In the genomic region with DNA sequence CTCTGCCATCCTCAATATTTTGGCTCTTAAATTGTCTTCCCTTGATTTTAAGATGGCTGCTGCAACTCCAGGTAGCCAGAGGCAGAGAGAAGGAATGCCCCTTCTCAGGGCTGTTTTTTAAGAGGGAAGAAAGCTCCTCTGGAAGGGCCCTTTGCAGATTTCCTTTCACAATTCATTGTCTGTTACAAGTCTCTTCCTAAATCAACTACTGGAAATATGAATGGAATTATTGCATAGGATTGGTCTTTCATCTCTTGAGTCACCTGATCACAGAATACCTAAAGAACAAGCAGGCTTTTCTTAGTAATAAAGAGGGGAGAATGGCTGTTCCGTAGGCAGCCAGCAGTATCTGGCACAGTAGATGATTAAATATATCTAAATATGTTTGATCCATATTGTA, we compare ENCODE assay signal across 2 cellular contexts.
A peak's percentile ranks its signal among the peaks of the same experiment; 100 is the strongest.
TF ChIP-seq lines count a peak whose summit lies in the region.

No MANE protein-coding gene starts in this region.

TF ChIP-seq in WTC11, 78 proteins besides CTCF, POLR2A, EP300 and RAD21:
- TF ChIP-seq, protein P1, sequence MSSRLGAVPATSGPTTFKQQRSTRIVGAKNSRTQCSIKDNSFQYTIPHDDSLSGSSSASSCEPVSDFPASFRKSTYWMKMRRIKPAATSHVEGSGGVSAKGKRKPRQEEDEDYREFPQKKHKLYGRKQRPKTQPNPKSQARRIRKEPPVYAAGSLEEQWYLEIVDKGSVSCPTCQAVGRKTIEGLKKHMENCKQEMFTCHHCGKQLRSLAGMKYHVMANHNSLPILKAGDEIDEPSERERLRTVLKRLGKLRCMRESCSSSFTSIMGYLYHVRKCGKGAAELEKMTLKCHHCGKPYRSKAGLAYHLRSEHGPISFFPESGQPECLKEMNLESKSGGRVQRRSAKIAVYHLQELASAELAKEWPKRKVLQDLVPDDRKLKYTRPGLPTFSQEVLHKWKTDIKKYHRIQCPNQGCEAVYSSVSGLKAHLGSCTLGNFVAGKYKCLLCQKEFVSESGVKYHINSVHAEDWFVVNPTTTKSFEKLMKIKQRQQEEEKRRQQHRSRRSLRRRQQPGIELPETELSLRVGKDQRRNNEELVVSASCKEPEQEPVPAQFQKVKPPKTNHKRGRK (CRISPR knock-in tag; IDR thresholded peaks at IDR 0.05; ENCODE audit: borderline replicate concordance) = no peak
- TF ChIP-seq, protein P2, sequence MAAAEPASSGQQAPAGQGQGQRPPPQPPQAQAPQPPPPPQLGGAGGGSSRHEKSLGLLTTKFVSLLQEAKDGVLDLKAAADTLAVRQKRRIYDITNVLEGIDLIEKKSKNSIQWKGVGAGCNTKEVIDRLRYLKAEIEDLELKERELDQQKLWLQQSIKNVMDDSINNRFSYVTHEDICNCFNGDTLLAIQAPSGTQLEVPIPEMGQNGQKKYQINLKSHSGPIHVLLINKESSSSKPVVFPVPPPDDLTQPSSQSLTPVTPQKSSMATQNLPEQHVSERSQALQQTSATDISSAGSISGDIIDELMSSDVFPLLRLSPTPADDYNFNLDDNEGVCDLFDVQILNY (CRISPR knock-in tag; IDR thresholded peaks at IDR 0.05) = no peak
- TF ChIP-seq, protein P3, sequence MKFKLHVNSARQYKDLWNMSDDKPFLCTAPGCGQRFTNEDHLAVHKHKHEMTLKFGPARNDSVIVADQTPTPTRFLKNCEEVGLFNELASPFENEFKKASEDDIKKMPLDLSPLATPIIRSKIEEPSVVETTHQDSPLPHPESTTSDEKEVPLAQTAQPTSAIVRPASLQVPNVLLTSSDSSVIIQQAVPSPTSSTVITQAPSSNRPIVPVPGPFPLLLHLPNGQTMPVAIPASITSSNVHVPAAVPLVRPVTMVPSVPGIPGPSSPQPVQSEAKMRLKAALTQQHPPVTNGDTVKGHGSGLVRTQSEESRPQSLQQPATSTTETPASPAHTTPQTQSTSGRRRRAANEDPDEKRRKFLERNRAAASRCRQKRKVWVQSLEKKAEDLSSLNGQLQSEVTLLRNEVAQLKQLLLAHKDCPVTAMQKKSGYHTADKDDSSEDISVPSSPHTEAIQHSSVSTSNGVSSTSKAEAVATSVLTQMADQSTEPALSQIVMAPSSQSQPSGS (CRISPR knock-in tag; IDR thresholded peaks at IDR 0.05; ENCODE audit: borderline replicate concordance, low read depth) = no peak
- TF ChIP-seq GTF2I (CRISPR knock-in tag; conservative IDR thresholded peaks at IDR 0.05) = no peak
- TF ChIP-seq, protein P4, sequence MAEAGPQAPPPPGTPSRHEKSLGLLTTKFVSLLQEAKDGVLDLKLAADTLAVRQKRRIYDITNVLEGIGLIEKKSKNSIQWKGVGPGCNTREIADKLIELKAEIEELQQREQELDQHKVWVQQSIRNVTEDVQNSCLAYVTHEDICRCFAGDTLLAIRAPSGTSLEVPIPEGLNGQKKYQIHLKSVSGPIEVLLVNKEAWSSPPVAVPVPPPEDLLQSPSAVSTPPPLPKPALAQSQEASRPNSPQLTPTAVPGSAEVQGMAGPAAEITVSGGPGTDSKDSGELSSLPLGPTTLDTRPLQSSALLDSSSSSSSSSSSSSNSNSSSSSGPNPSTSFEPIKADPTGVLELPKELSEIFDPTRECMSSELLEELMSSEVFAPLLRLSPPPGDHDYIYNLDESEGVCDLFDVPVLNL (CRISPR knock-in tag; IDR thresholded peaks at IDR 0.05; ENCODE audit: borderline replicate concordance, low read depth) = no peak
- TF ChIP-seq NR2C2 (CRISPR knock-in tag; IDR thresholded peaks at IDR 0.05) = no peak
- TF ChIP-seq, protein P5, sequence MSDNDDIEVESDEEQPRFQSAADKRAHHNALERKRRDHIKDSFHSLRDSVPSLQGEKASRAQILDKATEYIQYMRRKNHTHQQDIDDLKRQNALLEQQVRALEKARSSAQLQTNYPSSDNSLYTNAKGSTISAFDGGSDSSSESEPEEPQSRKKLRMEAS (CRISPR knock-in tag; IDR thresholded peaks at IDR 0.05) = no peak
- TF ChIP-seq ZBTB21 (CRISPR knock-in tag; IDR thresholded peaks at IDR 0.05; ENCODE audit: borderline replicate concordance) = no peak
- TF ChIP-seq ZNF671 (CRISPR knock-in tag; IDR thresholded peaks at IDR 0.05) = no peak
- TF ChIP-seq, protein P6, sequence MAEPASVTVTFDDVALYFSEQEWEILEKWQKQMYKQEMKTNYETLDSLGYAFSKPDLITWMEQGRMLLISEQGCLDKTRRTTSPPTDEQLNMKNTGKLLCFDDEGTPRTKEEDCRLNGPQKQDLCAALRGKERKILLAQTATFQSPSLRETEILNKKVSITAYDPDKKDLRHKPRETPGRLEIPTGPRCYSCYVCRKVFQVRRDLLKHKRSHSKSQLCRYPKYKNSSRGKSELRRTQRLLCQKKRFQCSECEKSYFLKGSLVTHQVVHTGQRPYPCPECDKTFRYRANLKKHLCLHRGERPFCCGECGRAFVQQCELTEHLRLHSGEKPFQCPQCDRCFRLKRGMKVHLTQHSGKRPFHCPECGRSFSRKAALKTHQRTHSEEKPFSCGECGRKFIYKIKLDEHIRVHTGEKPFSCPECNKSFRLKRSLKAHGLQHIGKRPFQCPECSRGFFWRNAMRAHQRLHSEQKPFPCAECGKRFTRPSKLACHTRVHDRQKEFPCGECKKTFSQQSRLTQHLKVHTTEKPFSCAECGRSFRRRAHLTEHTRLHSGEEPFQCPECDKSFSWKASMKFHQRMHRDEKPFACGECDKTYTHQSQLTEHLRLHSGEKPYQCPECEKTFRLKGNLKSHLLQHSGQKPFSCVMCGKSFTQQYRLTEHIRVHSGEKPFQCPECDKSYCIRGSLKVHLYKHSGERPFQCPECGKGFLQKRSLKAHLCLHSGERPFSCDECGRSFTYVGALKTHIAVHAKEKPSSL (CRISPR knock-in tag; conservative IDR thresholded peaks at IDR 0.05) = no peak
- no peak for TF ChIP-seq SMAD3 (CRISPR knock-in tag; IDR thresholded peaks at IDR 0.05; ENCODE audit: borderline replicate concordance)
- no peak for TF ChIP-seq FOXP1 (CRISPR knock-in tag; IDR thresholded peaks at IDR 0.05; ENCODE audit: borderline replicate concordance)
- TF ChIP-seq, protein P7, sequence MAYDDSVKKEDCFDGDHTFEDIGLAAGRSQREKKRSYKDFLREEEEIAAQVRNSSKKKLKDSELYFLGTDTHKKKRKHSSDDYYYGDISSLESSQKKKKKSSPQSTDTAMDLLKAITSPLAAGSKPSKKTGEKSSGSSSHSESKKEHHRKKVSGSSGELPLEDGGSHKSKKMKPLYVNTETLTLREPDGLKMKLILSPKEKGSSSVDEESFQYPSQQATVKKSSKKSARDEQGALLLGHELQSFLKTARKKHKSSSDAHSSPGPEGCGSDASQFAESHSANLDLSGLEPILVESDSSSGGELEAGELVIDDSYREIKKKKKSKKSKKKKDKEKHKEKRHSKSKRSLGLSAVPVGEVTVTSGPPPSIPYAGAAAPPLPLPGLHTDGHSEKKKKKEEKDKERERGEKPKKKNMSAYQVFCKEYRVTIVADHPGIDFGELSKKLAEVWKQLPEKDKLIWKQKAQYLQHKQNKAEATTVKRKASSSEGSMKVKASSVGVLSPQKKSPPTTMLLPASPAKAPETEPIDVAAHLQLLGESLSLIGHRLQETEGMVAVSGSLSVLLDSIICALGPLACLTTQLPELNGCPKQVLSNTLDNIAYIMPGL (CRISPR knock-in tag; IDR thresholded peaks at IDR 0.05) = no peak

TF ChIP-seq in H1, 55 proteins besides CTCF, POLR2A, EP300 and RAD21:
- TF ChIP-seq NANOG (IDR thresholded peaks at IDR 0.05; ENCODE audit: insufficient read depth, low read depth, low read length, poor library complexity, severe bottlenecking) (no peak), YY1 (IDR thresholded peaks at IDR 0.05; ENCODE audit: low read depth, low read length) (peak; percentile 54; the same call in 1 of the 2 replicates)
